In the genomic region with DNA sequence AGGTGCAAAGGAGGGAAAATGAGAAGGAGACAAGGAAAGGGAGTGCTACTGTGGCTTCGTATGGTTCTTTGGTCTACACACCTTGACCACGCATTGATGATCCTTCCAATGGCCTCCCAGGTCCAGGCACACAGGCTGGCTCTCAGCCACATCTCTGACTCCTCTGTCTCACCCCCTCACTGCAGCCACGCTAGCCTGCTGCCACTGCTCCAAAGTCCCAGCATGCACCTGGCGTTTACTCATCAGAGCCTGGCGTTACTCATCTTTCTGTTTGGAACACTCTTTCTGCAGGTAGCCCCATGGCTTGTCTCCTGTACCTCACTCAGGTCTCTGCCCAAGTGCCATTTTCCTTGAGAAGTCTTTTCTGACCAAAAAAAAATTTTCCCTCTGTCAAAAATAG, we compare ENCODE assay signal across 17 cellular contexts.
DNase-seq lines count a peak whose midpoint lies in the region; ATAC-seq, FAIRE-seq and TF ChIP-seq lines count a peak whose summit lies in the region.
"Had no signal": no experiment of that assay in that cellular context is flagged by ENCODE, and none has a peak within 500 bp of the region (broad histone marks: within the 10 kb centered on the region; RNA-seq: fewer than 3 reads in every experiment).

No MANE protein-coding gene starts in this region.

- TF ChIP-seq CTCF in A549 (IDR thresholded peaks at IDR 0.05) (no peak), HCT116 (IDR thresholded peaks at IDR 0.05 in 2 of 3, conservative IDR thresholded peaks at IDR 0.05 in 1 of 3; ENCODE audit: borderline replicate concordance in 1 of 3, insufficient read depth in 1 of 3, low read depth in 2 of 3, low read length in 2 of 3) (no peak), RWPE2 (IDR thresholded peaks at IDR 0.05; ENCODE audit: poor library complexity, severe bottlenecking) (no peak), foreskin keratinocyte (conservative IDR thresholded peaks at IDR 0.05) (no peak)

- H3K9me3 ChIP-seq in A549 (no peaks in the 10 kb centered on the region), HCT116 (ENCODE audit: control insufficient read depth in 1 of 2, insufficient read depth in 1 of 2, low read depth in 1 of 2, low read length in 2 of 2) (no peaks in the 10 kb centered on the region), RWPE2 (ENCODE audit: severe bottlenecking) (no peaks in the 10 kb centered on the region)
- H3K9me3 ChIP-seq: Peyer's patch had no signal

- no peak for TF ChIP-seq EP300 in A549 (IDR thresholded peaks at IDR 0.05)

- POLR2A ChIA-PET in A549 (lab: Yijun Ruan, JAX), result no interaction called here
- POLR2A ChIA-PET in HCT116 (lab: Charles Lee), result no interaction called here

- H3K4me2 ChIP-seq in A549, result no peak overlapping the region
- peak overlapping the region; percentile 31; the same call in 1 of the 2 replicates for H3K4me2 ChIP-seq in HCT116 (ENCODE audit: low read length)

- FAIRE-seq in A549 (lab: Jason Lieb, UNC), result no peak
- FAIRE-seq: A204.1, GM19239 had no signal

- no peak for DNase-seq in A549 (ENCODE audit: low read depth in 1 of 2, low spot score in 1 of 2)
- DNase-seq in HCT116 (ENCODE audit: low read depth, low spot score), result peak; percentile 13
- no peak for DNase-seq in RWPE2 (ENCODE audit: low spot score)
- DNase-seq in foreskin keratinocyte, result peak; percentile 4 to 36
- DNase-seq: C1 segment of cervical spinal cord, H9, MM.1S, NCI-H1092 treated with DMSO at 0.1 percent for 48 hours, NCI-H2081 treated with DMSO at 0.1 percent for 48 hours, NCI-H510A treated with DMSO at 0.1 percent for 48 hours, Peyer's patch, SIG-M5 had no signal

- H3K4me3 ChIP-seq in A549 (no peak overlapping the region), HCT116 (replicated peaks in 1 of 2; ENCODE audit: low read depth in 1 of 2, low read length in 2 of 2) (no peak overlapping the region), RWPE2 (ENCODE audit: severe bottlenecking) (no peak overlapping the region)
- H3K4me3 ChIP-seq: Peyer's patch had no signal

- no TSS peak for BruUV-seq in HCT116 (replicated peaks; lab: Mats Ljungman, UMichigan)

- H3K36me3 ChIP-seq in HCT116 (ENCODE audit: control insufficient read depth in 1 of 2, insufficient read depth in 2 of 2, low read length in 2 of 2) (no peaks in the 10 kb centered on the region), RWPE2 (ENCODE audit: low read depth) (no peaks in the 10 kb centered on the region)
- H3K36me3 ChIP-seq: Peyer's patch had no signal

- 30% methylated on average over 5 of the region's 5 CpGs for WGBS in A549 (ENCODE audit: missing lambda C conversion rate)

- CTCF ChIA-PET in A549 (lab: Yijun Ruan, JAX) (interaction anchor here (3.1 kb wide), 1 partner anchor 8 kb away, joined by 11 read pairs; no protein-coding TSS in a partner anchor), HCT116 (lab: Charles Lee) (no interaction called here)

- H3K27me3 ChIP-seq in HCT116 (ENCODE audit: insufficient read depth, low read length) (no peaks in the 10 kb centered on the region), RWPE2 (ENCODE audit: insufficient read depth, poor library complexity, severe bottlenecking) (no peaks in the 10 kb centered on the region), foreskin keratinocyte (peaks cover 3% of the 10 kb centered on the region)
- H3K27me3 ChIP-seq: Peyer's patch had no signal

- H3K79me2 ChIP-seq in HCT116 (ENCODE audit: insufficient read depth, low read length), result no peaks in the 10 kb centered on the region

- H2AFZ ChIP-seq in HCT116 (ENCODE audit: low read depth, low read length, poor library complexity, severe bottlenecking), result peak overlapping the region; percentile 60

- no peaks in the 10 kb centered on the region for H4K20me1 ChIP-seq in HCT116 (ENCODE audit: insufficient read depth)

- ATAC-seq in A549 (peak; percentile 30 to 64; a peak in 5 of 6 replicates), HCT116 (peak; percentile 75), RWPE2 (ENCODE audit: low read depth) (peak; percentile 66), foreskin keratinocyte (peak; percentile 87), GM18907 (IDR thresholded peaks at IDR 0.05; ENCODE audit: unreplicated experiment) (no peak), HG03565 (IDR thresholded peaks at IDR 0.05; ENCODE audit: unreplicated experiment) (no peak), GM18870 (IDR thresholded peaks at IDR 0.05; ENCODE audit: unreplicated experiment) (no peak)

- intact Hi-C loops in HCT116 (cut with micrococcal nuclease), result no loop called here

- TF ChIP-seq POLR2A in A549 (IDR thresholded peaks at IDR 0.05; ENCODE audit: low read length) (no peak), HCT116 (IDR thresholded peaks at IDR 0.05; ENCODE audit: borderline replicate concordance, extremely low read depth, insufficient read depth, insufficient read length) (no peak)

- H3K9ac ChIP-seq in HCT116 (ENCODE audit: low read length), result no peak overlapping the region

- RAD21 ChIA-PET in HCT116 (lab: Charles Lee; ENCODE audit: low non-redundant PET in 1 of 2, low total read pairs in 2 of 2, uncharacterized antibody in 2 of 2, unreplicated experiment in 2 of 2), result no interaction called here

- no peak overlapping the region for H3K27ac ChIP-seq in A549
- H3K27ac ChIP-seq in HCT116 (ENCODE audit: low read depth, low read length), result no peak overlapping the region
- no peak overlapping the region for H3K27ac ChIP-seq in RWPE2 (ENCODE audit: poor library complexity, severe bottlenecking)
- no peak overlapping the region for H3K27ac ChIP-seq in foreskin keratinocyte
- H3K27ac ChIP-seq: Peyer's patch had no signal

- H3K9me2 ChIP-seq in HCT116 (ENCODE audit: insufficient read depth), result no peaks in the 10 kb centered on the region

- H3K4me1 ChIP-seq in A549 (no peaks in the 10 kb centered on the region), HCT116 (ENCODE audit: control insufficient read depth in 1 of 2, insufficient read depth in 2 of 2, low read length in 2 of 2) (peaks cover 0 to 11% of the 10 kb centered on the region in 2 experiments; a peak in 2 of 4 replicates), RWPE2 (ENCODE audit: insufficient read depth, poor library complexity, severe bottlenecking) (no peaks in the 10 kb centered on the region), foreskin keratinocyte (no peaks in the 10 kb centered on the region)
- H3K4me1 ChIP-seq: Peyer's patch had no signal

- TF ChIP-seq RAD21 in A549 (conservative IDR thresholded peaks at IDR 0.05 in 1 of 2, IDR thresholded peaks at IDR 0.05 in 1 of 2) (no peak), HCT116 (IDR thresholded peaks at IDR 0.05; ENCODE audit: low read depth) (no peak)

TF ChIP-seq in A549, 52 proteins besides CTCF, POLR2A, EP300 and RAD21 (continues in another document):
- TF ChIP-seq ZFP36 (IDR thresholded peaks at IDR 0.05; ENCODE audit: borderline replicate concordance, partially characterized antibody) (no peak), TP53 (CRISPR knock-in tag; IDR thresholded peaks at IDR 0.05) (no peak), RNF2 (IDR thresholded peaks at IDR 0.05; ENCODE audit: borderline replicate concordance, low read depth) (no peak), GATA3 (IDR thresholded peaks at IDR 0.05; ENCODE audit: borderline replicate concordance) (no peak), KDM5A (IDR thresholded peaks at IDR 0.05) (no peak)
- TF ChIP-seq, protein P1, sequence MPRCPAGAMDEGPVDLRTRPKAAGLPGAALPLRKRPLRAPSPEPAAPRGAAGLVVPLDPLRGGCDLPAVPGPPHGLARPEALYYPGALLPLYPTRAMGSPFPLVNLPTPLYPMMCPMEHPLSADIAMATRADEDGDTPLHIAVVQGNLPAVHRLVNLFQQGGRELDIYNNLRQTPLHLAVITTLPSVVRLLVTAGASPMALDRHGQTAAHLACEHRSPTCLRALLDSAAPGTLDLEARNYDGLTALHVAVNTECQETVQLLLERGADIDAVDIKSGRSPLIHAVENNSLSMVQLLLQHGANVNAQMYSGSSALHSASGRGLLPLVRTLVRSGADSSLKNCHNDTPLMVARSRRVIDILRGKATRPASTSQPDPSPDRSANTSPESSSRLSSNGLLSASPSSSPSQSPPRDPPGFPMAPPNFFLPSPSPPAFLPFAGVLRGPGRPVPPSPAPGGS (IDR thresholded peaks at IDR 0.05), result no peak

TF ChIP-seq in HCT116, 20 proteins besides CTCF, POLR2A, EP300 and RAD21:
- peak; percentile 73 for TF ChIP-seq CBX3 (IDR thresholded peaks at IDR 0.05; ENCODE audit: low read depth)
- TF ChIP-seq, protein P2, sequence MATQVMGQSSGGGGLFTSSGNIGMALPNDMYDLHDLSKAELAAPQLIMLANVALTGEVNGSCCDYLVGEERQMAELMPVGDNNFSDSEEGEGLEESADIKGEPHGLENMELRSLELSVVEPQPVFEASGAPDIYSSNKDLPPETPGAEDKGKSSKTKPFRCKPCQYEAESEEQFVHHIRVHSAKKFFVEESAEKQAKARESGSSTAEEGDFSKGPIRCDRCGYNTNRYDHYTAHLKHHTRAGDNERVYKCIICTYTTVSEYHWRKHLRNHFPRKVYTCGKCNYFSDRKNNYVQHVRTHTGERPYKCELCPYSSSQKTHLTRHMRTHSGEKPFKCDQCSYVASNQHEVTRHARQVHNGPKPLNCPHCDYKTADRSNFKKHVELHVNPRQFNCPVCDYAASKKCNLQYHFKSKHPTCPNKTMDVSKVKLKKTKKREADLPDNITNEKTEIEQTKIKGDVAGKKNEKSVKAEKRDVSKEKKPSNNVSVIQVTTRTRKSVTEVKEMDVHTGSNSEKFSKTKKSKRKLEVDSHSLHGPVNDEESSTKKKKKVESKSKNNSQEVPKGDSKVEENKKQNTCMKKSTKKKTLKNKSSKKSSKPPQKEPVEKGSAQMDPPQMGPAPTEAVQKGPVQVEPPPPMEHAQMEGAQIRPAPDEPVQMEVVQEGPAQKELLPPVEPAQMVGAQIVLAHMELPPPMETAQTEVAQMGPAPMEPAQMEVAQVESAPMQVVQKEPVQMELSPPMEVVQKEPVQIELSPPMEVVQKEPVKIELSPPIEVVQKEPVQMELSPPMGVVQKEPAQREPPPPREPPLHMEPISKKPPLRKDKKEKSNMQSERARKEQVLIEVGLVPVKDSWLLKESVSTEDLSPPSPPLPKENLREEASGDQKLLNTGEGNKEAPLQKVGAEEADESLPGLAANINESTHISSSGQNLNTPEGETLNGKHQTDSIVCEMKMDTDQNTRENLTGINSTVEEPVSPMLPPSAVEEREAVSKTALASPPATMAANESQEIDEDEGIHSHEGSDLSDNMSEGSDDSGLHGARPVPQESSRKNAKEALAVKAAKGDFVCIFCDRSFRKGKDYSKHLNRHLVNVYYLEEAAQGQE (IDR thresholded peaks at IDR 0.05; ENCODE audit: low read depth), result no peak
TF ChIP-seq in HCT116: peak in this region for 1.

Comparison
In these comparisons a context has a peak if more than half of its experiments do, and no peak if none do; other contexts are left out.
1. ATAC-seq: peak in A549 (2 of 2), HCT116 (single experiment), RWPE2 (single experiment) and foreskin keratinocyte (single experiment); none in GM18907 (single experiment), HG03565 (single experiment) and GM18870 (single experiment).
2. DNase-seq: peak in HCT116 (single experiment) and foreskin keratinocyte (2 of 2); none in A549 (0 of 2) and RWPE2 (single experiment).